ENCODE assay signal across 8 cellular contexts in the genomic region with DNA sequence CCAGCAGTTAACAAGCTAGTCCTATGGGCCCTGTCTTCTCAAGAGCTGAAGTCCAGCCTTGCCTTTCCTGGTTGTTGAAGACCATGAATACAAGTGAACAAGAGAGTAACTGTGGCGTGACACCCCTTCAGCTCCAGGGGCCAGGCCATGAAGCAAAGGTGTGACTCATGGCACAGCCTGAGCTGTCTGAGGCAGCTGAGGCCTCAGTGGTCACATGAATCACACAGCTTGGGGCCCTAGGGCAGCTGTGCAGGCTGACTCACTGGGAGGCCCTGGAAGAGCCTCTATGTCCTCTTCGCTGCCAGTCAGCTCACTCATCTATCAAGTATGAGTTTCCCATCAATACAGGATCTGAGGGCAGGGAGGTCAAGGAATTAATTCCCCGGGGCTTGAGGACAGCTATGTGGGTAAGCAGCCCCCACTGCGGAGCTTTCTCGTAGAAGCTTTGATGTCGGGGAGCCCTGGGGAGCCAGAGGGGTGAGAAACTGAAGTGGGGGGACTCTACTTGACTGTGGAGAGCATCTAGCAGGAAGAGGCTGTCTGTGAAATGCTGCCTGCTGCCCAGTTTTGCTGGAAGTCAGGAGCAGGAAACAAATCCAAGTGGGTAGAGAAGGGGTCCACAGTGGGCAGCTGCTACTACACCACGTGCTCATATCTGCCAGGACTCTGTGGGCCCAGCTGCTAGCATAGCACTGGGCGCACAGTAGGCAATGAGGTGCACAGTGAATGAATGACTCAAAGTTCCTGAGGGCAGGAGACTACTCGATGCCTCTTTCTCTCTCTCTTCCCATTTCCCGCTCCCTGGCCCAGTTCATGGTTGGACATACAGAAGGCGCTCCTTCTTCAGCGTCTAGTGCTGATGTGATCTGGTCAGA. TPM values are rescaled to one million over a fixed set of nuclear protein-coding genes. Genes with fewer than 3 reads are reported as not detected.
DNase-seq lines count a peak whose midpoint lies in the region; ATAC-seq and TF ChIP-seq lines count a peak whose summit lies in the region.

No MANE protein-coding gene starts in this region.

- ATAC-seq in activated naive CD4-positive, alpha-beta T cell treated with anti-CD3 and anti-CD28 coated beads, Interleukin-2, amount 50 U/mL, for 72 hours: peak; percentile 97 to 99
- ATAC-seq in GM19035 (IDR thresholded peaks at IDR 0.05; ENCODE audit: unreplicated experiment) (no peak), GM18517 (IDR thresholded peaks at IDR 0.05; ENCODE audit: unreplicated experiment) (no peak)

- 0 out of 2 replicates have a peak, but pooled peaks cover 2% of the 10 kb centered on the region for H3K79me2 ChIP-seq in PC-9 (ENCODE audit: low read depth)

- peak overlapping the region; percentile 54 for H3K4me2 ChIP-seq in PC-9

- POLR2A ChIA-PET in PC-9 (lab: Charles Lee; ENCODE audit: unreplicated experiment): interaction anchor here (0.6 to 1.5 kb wide), 6 partner anchors 12 to 211 kb away, joined by 3 to 12 read pairs (median 4); a partner anchor contains a TSS

- H3K27ac ChIP-seq in PC-9: peak overlapping the region; percentile 92

- H3K36me3 ChIP-seq in PC-9 (ENCODE audit: low read depth): no peaks in the 10 kb centered on the region

- H3K27me3 ChIP-seq in PC-9 (ENCODE audit: insufficient read depth, low read depth): no peaks in the 10 kb centered on the region

- H3K36me3 Mint-ChIP-seq in activated naive CD4-positive, alpha-beta T cell treated with anti-CD3 and anti-CD28 coated beads, Interleukin-2, amount 50 U/mL, for 72 hours: peaks cover 0 to 7% of the 10 kb centered on the region in 2 donors

- CTCF ChIA-PET in PC-9 (lab: Charles Lee): interaction anchor here (0.6 to 4.6 kb wide), 12 partner anchors 12 to 687 kb away, joined by 3 to 19 read pairs (median 8); no protein-coding TSS in a partner anchor

- peaks cover 62% of the 10 kb centered on the region for H3F3A ChIP-seq in PC-9 (ENCODE audit: insufficient read depth, low read depth)

- no peak overlapping the region for H3K4me3 ChIP-seq in PC-9

- peak overlapping the region; percentile 84 to 99 for H3K27ac Mint-ChIP-seq in activated naive CD4-positive, alpha-beta T cell treated with anti-CD3 and anti-CD28 coated beads, Interleukin-2, amount 50 U/mL, for 72 hours

- no peak for TF ChIP-seq CTCF in PC-9 (conservative IDR thresholded peaks at IDR 0.05)

- intact Hi-C loops in PC-9 (cut with micrococcal nuclease; ENCODE audit: unreplicated experiment): loop anchor here (1.0 to 2.0 kb wide), 6 partner anchors 12 to 141 kb away; a partner anchor contains a TSS

- DNase-seq in DMS53 treated with DMSO at 0.1 percent for 48 hours (lab: John Stamatoyannopoulos, UW; ENCODE audit: unreplicated experiment) (peak; percentile 90), PC-9 (peak; percentile 96 to 99), kidney tubule cell (ENCODE audit: low spot score) (peak; percentile 100), NCI-H1930 (lab: John Stamatoyannopoulos, UW) (no peak)
- peak; percentile 81 to 90 for DNase-seq in activated naive CD4-positive, alpha-beta T cell treated with anti-CD3 and anti-CD28 coated beads, Interleukin-2, amount 50 U/mL, for 72 hours (ENCODE audit: low spot score in 2 of 2)
- peak; percentile 67 to 76 for DNase-seq in stimulated activated CD8-positive, alpha-beta memory T cell treated with anti-CD3 and anti-CD28 coated beads, Interleukin-2, amount 100 ng/mL, for 48 hours (ENCODE audit: low read depth in 2 of 2)

- H3K9me3 ChIP-seq in PC-9 (ENCODE audit: insufficient read depth, low read depth): no peaks in the 10 kb centered on the region

- no peaks in the 10 kb centered on the region for H3K9me3 Mint-ChIP-seq in activated naive CD4-positive, alpha-beta T cell treated with anti-CD3 and anti-CD28 coated beads, Interleukin-2, amount 50 U/mL, for 72 hours

- H2AFZ ChIP-seq in PC-9: no peak overlapping the region

- BruUV-seq in PC-9 (replicated peaks; lab: Mats Ljungman, UMichigan): TSS peak; percentile 43

- H3K4me1 ChIP-seq in PC-9 (replicated peaks; ENCODE audit: insufficient read depth): peaks cover 78% of the 10 kb centered on the region

- no peaks in the 10 kb centered on the region for H3K9me2 ChIP-seq in PC-9 (ENCODE audit: insufficient read depth)

- no peaks in the 10 kb centered on the region for H4K20me1 ChIP-seq in PC-9 (ENCODE audit: insufficient read depth)

RNA-seq across cellular contexts. Expression of a gene that starts 13.7 kb away (rescaled TPM):
- not detected in 2 replicates for total RNA-seq in PC-9 (2021)
- not detected for total RNA-seq in activated naive CD4-positive, alpha-beta T cell treated with anti-CD3 and anti-CD28 coated beads, Interleukin-2, amount 50 U/mL, for 72 hours

RNA-seq across cellular contexts. Expression of a gene that starts 21.3 kb away (rescaled TPM):
- 255 and 270 TPM in 2 replicates for total RNA-seq in PC-9 (2021)
- 100 to 1,000 TPM in 1 of 2 donors, 10 to 100 TPM in 1; 63.9 to 115 TPM for total RNA-seq in activated naive CD4-positive, alpha-beta T cell treated with anti-CD3 and anti-CD28 coated beads, Interleukin-2, amount 50 U/mL, for 72 hours

RNA-seq across cellular contexts. Expression of a gene that starts 28.0 kb away (rescaled TPM):
- total RNA-seq in PC-9 (2021): 59.3 and 79.0 TPM in 2 replicates
- 10 to 100 TPM; 29.4 to 41.8 TPM for total RNA-seq in activated naive CD4-positive, alpha-beta T cell treated with anti-CD3 and anti-CD28 coated beads, Interleukin-2, amount 50 U/mL, for 72 hours

Comparison
In these comparisons a context has a peak if more than half of its experiments do, and no peak if none do; other contexts are left out.
1. DNase-seq: peak in DMS53 treated with DMSO at 0.1 percent for 48 hours (single experiment), PC-9 (2 of 2), activated naive CD4-positive, alpha-beta T cell treated with anti-CD3 and anti-CD28 coated beads, Interleukin-2, amount 50 U/mL, for 72 hours (2 of 2), kidney tubule cell (single experiment) and stimulated activated CD8-positive, alpha-beta memory T cell treated with anti-CD3 and anti-CD28 coated beads, Interleukin-2, amount 100 ng/mL, for 48 hours (2 of 2); none in NCI-H1930 (0 of 2).
2. ATAC-seq: peak in activated naive CD4-positive, alpha-beta T cell treated with anti-CD3 and anti-CD28 coated beads, Interleukin-2, amount 50 U/mL, for 72 hours (2 of 2); none in GM19035 (single experiment) and GM18517 (single experiment).